In the genomic region with DNA sequence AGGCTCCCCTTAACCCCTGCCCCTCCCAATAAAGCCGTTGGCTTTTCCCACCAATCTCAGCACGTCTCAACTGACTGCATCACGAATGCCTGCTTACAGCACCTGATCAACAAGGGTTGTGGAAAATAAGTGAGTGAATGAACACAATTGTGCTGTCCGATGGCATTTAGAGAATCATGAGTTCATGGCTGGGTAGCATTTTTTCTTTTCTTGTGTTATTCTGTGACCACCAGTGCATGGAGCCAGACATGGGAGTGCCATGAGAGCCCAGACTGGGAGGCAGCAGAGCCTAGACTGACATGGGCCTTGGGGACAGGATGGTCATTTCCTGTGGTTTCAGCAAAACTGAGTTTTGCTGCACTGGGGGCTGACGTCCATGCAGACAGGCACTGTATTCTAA, we compare ENCODE assay signal across 28 cellular contexts.
"Had no signal": no experiment of that assay in that cellular context is flagged by ENCODE, and none has a peak within 500 bp of the region (broad histone marks: within the 10 kb centered on the region; RNA-seq: fewer than 3 reads in every experiment).

No MANE protein-coding gene starts in this region.

- H3K4me2 ChIP-seq: hepatocyte had no signal

- H3K4me1 ChIP-seq: breast epithelium, gastrocnemius medialis, left lung, pancreas, prostate gland had no signal

- ATAC-seq: activated naive CD4-positive, alpha-beta T cell treated with anti-CD3 and anti-CD28 coated beads, Interleukin-2, amount 50 U/mL, for 72 hours; activated T-cell treated with anti-CD3 and anti-CD28 coated beads, Interleukin-2, amount 50 U/mL, for 72 hours; gastrocnemius medialis; left lung; mucosa of descending colon; pancreas had no signal

- H3K27ac Mint-ChIP-seq: activated naive CD4-positive, alpha-beta T cell treated with anti-CD3 and anti-CD28 coated beads, Interleukin-2, amount 50 U/mL, for 72 hours; activated T-cell treated with anti-CD3 and anti-CD28 coated beads, Interleukin-2, amount 50 U/mL, for 72 hours; naive B cell; nephron progenitor cell had no signal

- H3K36me3 Mint-ChIP-seq: activated naive CD4-positive, alpha-beta T cell treated with anti-CD3 and anti-CD28 coated beads, Interleukin-2, amount 50 U/mL, for 72 hours; naive B cell had no signal

- H3K9me3 ChIP-seq: breast epithelium, gastrocnemius medialis, left lung, mucosa of descending colon, pancreas, prostate gland, sigmoid colon, suprapubic skin, tibial nerve had no signal

- H3K27ac ChIP-seq: breast epithelium, epithelial cell of prostate, gastrocnemius medialis, hepatocyte, left lung, pancreas, prostate gland, sigmoid colon, suprapubic skin, tibial nerve had no signal

- H3K4me3 Mint-ChIP-seq: activated T-cell treated with anti-CD3 and anti-CD28 coated beads, Interleukin-2, amount 50 U/mL, for 72 hours; naive B cell; nephron progenitor cell had no signal

- H3K36me3 ChIP-seq: breast epithelium, gastrocnemius medialis, left lung, pancreas, prostate gland, sigmoid colon, suprapubic skin, tibial nerve had no signal

- H3K27me3 ChIP-seq: breast epithelium, gastrocnemius medialis, hepatocyte, left lung, pancreas, sigmoid colon, suprapubic skin, tibial nerve had no signal

- H3K4me3 ChIP-seq: breast epithelium, gastrocnemius medialis, hepatocyte, left lung, lung, mucosa of descending colon, pancreas, prostate gland, sigmoid colon, suprapubic skin, tibial nerve had no signal

- DNase-seq: activated CD4-positive, alpha-beta T cell treated with anti-CD3 and anti-CD28 coated beads for 4 hours; activated CD4-positive, alpha-beta T cell treated with anti-CD3 and anti-CD28 coated beads, Interleukin-2, amount 50 U/mL, for 4 hours; activated CD4-positive, CD25-positive, alpha-beta regulatory T cell; activated naive CD4-positive, alpha-beta T cell; activated T-cell treated with anti-CD3 and anti-CD28 coated beads for 4 hours; activated T-cell treated with anti-CD3 and anti-CD28 coated beads, Interleukin-2, amount 50 U/mL, for 72 hours; central memory CD4-positive, alpha-beta T cell; dermis blood vessel endothelial cell; effector CD4-positive, alpha-beta T cell; gastrocnemius medialis; left lung; mesendoderm; mucosa of descending colon; naive B cell; nephron progenitor cell; pancreas; sigmoid colon; small intestine; stimulated activated CD4-positive, alpha-beta T cell treated with anti-CD3 and anti-CD28 coated beads, Interleukin-1b, Interleukin-23, amount 100 ng/mL, for 48 hours; stimulated activated naive CD4-positive, alpha-beta T cell had no signal

- H3K9me3 Mint-ChIP-seq: activated naive CD4-positive, alpha-beta T cell treated with anti-CD3 and anti-CD28 coated beads, Interleukin-2, amount 50 U/mL, for 72 hours had no signal

- H3K4me1 Mint-ChIP-seq: naive B cell had no signal

- H2AFZ ChIP-seq: hepatocyte had no signal
